Comparison of ENCODE assay signal across 9 cellular contexts in the genomic region with DNA sequence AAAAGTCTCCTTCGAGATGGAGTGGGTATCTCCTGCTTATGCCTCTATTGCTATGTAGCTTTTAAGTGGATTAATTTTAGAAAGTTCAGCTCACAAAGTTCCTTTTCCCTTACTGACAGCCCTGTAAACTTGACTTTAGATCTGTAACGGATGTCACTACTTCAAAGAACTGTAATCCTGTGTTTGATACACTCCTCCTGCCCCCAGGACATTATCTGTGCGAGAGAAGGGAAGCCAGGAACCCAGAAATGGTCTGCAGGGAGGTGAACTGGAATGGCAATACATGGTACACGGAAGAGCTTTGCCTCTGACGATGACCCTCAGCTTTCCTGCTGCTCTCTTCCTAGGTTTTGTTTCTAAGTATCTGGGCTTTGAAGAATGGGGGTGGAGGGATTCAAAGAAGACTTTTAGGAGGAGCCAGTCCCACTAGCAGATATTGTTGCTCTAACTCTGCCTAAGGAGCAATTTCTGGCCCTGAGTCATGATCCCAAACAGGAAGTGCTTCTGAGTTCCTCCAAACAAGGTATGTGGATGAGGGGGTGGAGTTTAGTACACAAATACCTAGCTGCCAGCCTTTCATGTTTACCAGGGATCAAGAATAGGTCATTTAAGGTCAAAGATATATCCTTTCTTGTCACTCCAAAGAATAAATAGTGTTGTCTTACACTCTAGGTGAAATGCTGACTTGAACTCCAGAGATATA. TPM values are rescaled to one million over a fixed set of nuclear protein-coding genes. Genes with fewer than 3 reads are reported as not detected.
DNase-seq lines count a peak whose midpoint lies in the region; ATAC-seq and TF ChIP-seq lines count a peak whose summit lies in the region.
"Had no signal": no experiment of that assay in that cellular context is flagged by ENCODE, and none has a peak within 500 bp of the region (broad histone marks: within the 10 kb centered on the region; RNA-seq: fewer than 3 reads in every experiment).

No MANE protein-coding gene starts in this region.

- TF ChIP-seq POLR2A in stomach (IDR thresholded peaks at IDR 0.05): no peak

- H3K4me1 Mint-ChIP-seq in T-helper 17 cell: peaks cover 21% of the 10 kb centered on the region

- WGBS in stomach, 5 donors: 26 to 38% (median 34%) methylated on average over 5 of the region's 5 CpGs

- TF ChIP-seq CTCF in left ventricle myocardium inferior (IDR thresholded peaks at IDR 0.05; ENCODE audit: borderline replicate concordance) (no peak), stomach (IDR thresholded peaks at IDR 0.05) (no peak)

- H3K27ac Mint-ChIP-seq in T-helper 17 cell: peak overlapping the region; percentile 32
- H3K27ac Mint-ChIP-seq: stimulated activated naive CD8-positive, alpha-beta T cell treated with anti-CD3 and anti-CD28 coated beads, Interleukin-15, Interleukin-2, amounts not matched to agents 100 ng/mL and 50 ng/mL, for 24 hours had no signal

- no peaks in the 10 kb centered on the region for H3K36me3 Mint-ChIP-seq in T-helper 17 cell (ENCODE audit: low read depth)

- peaks cover 15% of the 10 kb centered on the region for H3K4me1 ChIP-seq in left ventricle myocardium inferior
- peaks cover 15 to 68% (median 27%) of the 10 kb centered on the region in 4 donors for H3K4me1 ChIP-seq in stomach

- H3K9me3 ChIP-seq in T-helper 17 cell (ENCODE audit: control insufficient read depth, low read length, poor library complexity, severe bottlenecking) (no peaks in the 10 kb centered on the region), left ventricle myocardium inferior (replicated peaks) (no peaks in the 10 kb centered on the region), stomach (no peaks in the 10 kb centered on the region)

- no peaks in the 10 kb centered on the region for H3K27me3 ChIP-seq in left ventricle myocardium inferior (ENCODE audit: low read depth)
- no peaks in the 10 kb centered on the region for H3K27me3 ChIP-seq in stomach

- DNase-seq in Right ventricle myocardium inferior (ENCODE audit: missing footprints): no peak
- no peak for DNase-seq in cardiac septum (ENCODE audit: low spot score)
- no peak for DNase-seq in T-helper 17 cell
- DNase-seq in left ventricle myocardium inferior: no peak
- DNase-seq in stomach: peak; percentile 41
- DNase-seq in hypothalamus (lab: John Stamatoyannopoulos, UW): no peak

- H3K27ac ChIP-seq in left ventricle myocardium inferior (replicated peaks): peak overlapping the region; percentile 60
- peak overlapping the region; percentile 71 to 85 (median 84) for H3K27ac ChIP-seq in stomach

- H3K36me3 ChIP-seq in left ventricle myocardium inferior (no peaks in the 10 kb centered on the region), stomach (no peaks in the 10 kb centered on the region)

- TF ChIP-seq EP300 in stomach (IDR thresholded peaks at IDR 0.05): no peak

- H3K27me3 Mint-ChIP-seq in T-helper 17 cell: no peaks in the 10 kb centered on the region
- H3K27me3 Mint-ChIP-seq: stimulated activated naive CD8-positive, alpha-beta T cell treated with anti-CD3 and anti-CD28 coated beads, Interleukin-15, Interleukin-2, amounts not matched to agents 100 ng/mL and 50 ng/mL, for 24 hours had no signal

- H3K4me3 ChIP-seq in left ventricle myocardium inferior (no peak overlapping the region), stomach (no peak overlapping the region)

- no peak overlapping the region for H3K4me3 Mint-ChIP-seq in T-helper 17 cell
- H3K4me3 Mint-ChIP-seq: stimulated activated naive CD8-positive, alpha-beta T cell treated with anti-CD3 and anti-CD28 coated beads, Interleukin-15, Interleukin-2, amounts not matched to agents 100 ng/mL and 50 ng/mL, for 24 hours had no signal

- intact Hi-C loops in Right ventricle myocardium inferior (cut with DNase I): no loop called here
- intact Hi-C loops in cardiac septum (cut with DNase I): loop anchor here (10.0 kb wide), 1 partner anchor 47 kb away; a partner anchor contains a TSS
- intact Hi-C loops in left ventricle myocardium inferior (cut with micrococcal nuclease): no loop called here
- intact Hi-C loops in stomach (cut with DNase I; ENCODE audit: low total_unique reads): no loop called here

- ATAC-seq in Right ventricle myocardium inferior (peak; percentile 31), T-helper 17 cell (no peak), HG02759 (IDR thresholded peaks at IDR 0.05; ENCODE audit: unreplicated experiment) (no peak), HG03520 (IDR thresholded peaks at IDR 0.05; ENCODE audit: unreplicated experiment) (no peak)

RNA-seq across cellular contexts. Expression of a gene that starts 43.4 kb away (rescaled TPM):
- total RNA-seq in Right ventricle myocardium inferior (not detected), cardiac septum (0.27 TPM), T-helper 17 cell (not detected), left ventricle myocardium inferior (0.25 TPM), stomach (under 1 TPM in 1 of 5 donors, not detected in 4; 0.73 TPM)
- under 1 TPM in 1 of 3 donors, not detected in 2; 0.33 TPM for polyA plus RNA-seq in stomach
